Comparison of ENCODE assay signal across 8 cellular contexts in the genomic region with DNA sequence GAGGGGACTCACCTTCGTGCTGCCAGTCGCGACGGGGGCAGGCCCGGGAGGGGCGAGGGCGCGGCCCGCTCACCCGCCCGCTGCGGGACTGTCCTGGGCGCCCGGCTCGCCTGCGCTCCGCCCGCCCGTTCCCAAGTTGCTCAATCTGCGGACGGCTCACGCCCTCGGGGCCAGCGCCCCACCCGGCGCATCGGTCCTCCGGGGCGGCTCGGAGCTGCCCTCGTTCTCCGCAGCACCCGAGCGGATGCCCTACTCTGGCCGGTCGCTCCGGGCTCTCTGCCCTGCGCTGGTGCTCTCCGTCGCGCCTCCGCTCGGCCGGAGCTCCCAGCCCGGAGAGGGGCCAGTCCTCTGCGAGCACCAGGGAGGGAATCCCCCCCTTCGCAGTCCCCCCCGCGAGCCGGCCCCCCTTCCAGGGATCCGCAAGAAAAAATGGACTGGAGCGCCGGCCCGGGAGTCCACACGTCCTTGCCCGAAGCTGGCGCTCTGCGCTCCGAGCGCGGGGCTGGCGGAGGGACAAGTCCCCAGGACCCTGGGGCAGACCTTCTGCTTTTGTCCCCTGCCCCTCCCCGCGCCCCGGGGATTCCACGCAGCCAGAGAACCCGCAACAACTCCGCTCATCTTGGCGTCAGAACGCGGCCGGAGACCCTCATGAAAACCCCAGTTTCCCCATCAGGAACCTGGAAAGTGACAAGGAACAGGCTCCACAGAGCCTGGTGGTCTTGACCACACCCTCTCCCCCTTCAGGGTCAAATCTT. TPM values are rescaled to one million over a fixed set of nuclear protein-coding genes. Genes with fewer than 3 reads are reported as not detected.
DNase-seq lines count a peak whose midpoint lies in the region; TF ChIP-seq lines count a peak whose summit lies in the region.

A gene with protein sequence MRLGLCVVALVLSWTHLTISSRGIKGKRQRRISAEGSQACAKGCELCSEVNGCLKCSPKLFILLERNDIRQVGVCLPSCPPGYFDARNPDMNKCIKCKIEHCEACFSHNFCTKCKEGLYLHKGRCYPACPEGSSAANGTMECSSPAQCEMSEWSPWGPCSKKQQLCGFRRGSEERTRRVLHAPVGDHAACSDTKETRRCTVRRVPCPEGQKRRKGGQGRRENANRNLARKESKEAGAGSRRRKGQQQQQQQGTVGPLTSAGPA (minus strand): TSS at position 339 of the 755 bp plus-strand sequence. CDS start 5,231 bp downstream, outside the sequence.

- peak; percentile 34 for DNase-seq in activated T-cell treated with anti-CD3 and anti-CD28 coated beads, Interleukin-2, amount 50 U/mL, for 24 hours
- no peak for DNase-seq in activated T-cell treated with anti-CD3 and anti-CD28 coated beads, Interleukin-2, amount 50 U/mL, for 1 hour
- DNase-seq in amniotic epithelial cell (ENCODE audit: low read depth) = peak; percentile 11
- DNase-seq in iris pigment epithelial cell (ENCODE audit: low read depth) = peak; percentile 32
- no peak for DNase-seq in tibial nerve (ENCODE audit: low spot score in 2 of 2)
- no peak for DNase-seq in T-helper 2 cell treated with Interferon-gamma antibody and Interleukin-4, amounts not matched to agents 5 μg/mL and 100 μg/mL, for 36 hours (ENCODE audit: low spot score)
- no peak for DNase-seq in activated effector memory CD4-positive, alpha-beta T cell treated with anti-CD3 and anti-CD28 coated beads, Interleukin-2, amount 50 U/mL, for 16 hours
- DNase-seq in stimulated activated CD8-positive, alpha-beta memory T cell treated with anti-CD3 and anti-CD28 coated beads, Interleukin-4, amount 100 ng/mL, for 48 hours = no peak

- peaks cover 0 to 20% (median 6%) of the 10 kb centered on the region in 4 donors for H3K4me1 ChIP-seq in tibial nerve

- H3K9me3 Mint-ChIP-seq in activated T-cell treated with anti-CD3 and anti-CD28 coated beads, Interleukin-2, amount 50 U/mL, for 24 hours = no peaks in the 10 kb centered on the region
- H3K9me3 Mint-ChIP-seq in T-helper 2 cell treated with Interferon-gamma antibody and Interleukin-4, amounts not matched to agents 5 μg/mL and 100 μg/mL, for 36 hours = no peaks in the 10 kb centered on the region

- H3K4me1 Mint-ChIP-seq in activated T-cell treated with anti-CD3 and anti-CD28 coated beads, Interleukin-2, amount 50 U/mL, for 24 hours (ENCODE audit: low read depth) = peaks cover 14% of the 10 kb centered on the region
- no peaks in the 10 kb centered on the region for H3K4me1 Mint-ChIP-seq in T-helper 2 cell treated with Interferon-gamma antibody and Interleukin-4, amounts not matched to agents 5 μg/mL and 100 μg/mL, for 36 hours (ENCODE audit: low read depth)

- TF ChIP-seq EP300 in tibial nerve (IDR thresholded peaks at IDR 0.05) = no peak

- H3K27ac ChIP-seq in tibial nerve = no peak within 1 kb of the TSS

- H3K36me3 ChIP-seq in tibial nerve = no peaks in the 10 kb centered on the region

- H3K27me3 Mint-ChIP-seq in activated T-cell treated with anti-CD3 and anti-CD28 coated beads, Interleukin-2, amount 50 U/mL, for 24 hours = peaks cover 79% of the 10 kb centered on the region
- peaks cover 74% of the 10 kb centered on the region for H3K27me3 Mint-ChIP-seq in T-helper 2 cell treated with Interferon-gamma antibody and Interleukin-4, amounts not matched to agents 5 μg/mL and 100 μg/mL, for 36 hours (ENCODE audit: low read depth)

- peaks cover 0 to 86% of the 10 kb centered on the region in 2 donors for H3K27me3 ChIP-seq in tibial nerve

- H3K36me3 Mint-ChIP-seq in activated T-cell treated with anti-CD3 and anti-CD28 coated beads, Interleukin-2, amount 50 U/mL, for 24 hours (ENCODE audit: low read depth) = no peaks in the 10 kb centered on the region
- no peaks in the 10 kb centered on the region for H3K36me3 Mint-ChIP-seq in T-helper 2 cell treated with Interferon-gamma antibody and Interleukin-4, amounts not matched to agents 5 μg/mL and 100 μg/mL, for 36 hours (ENCODE audit: low read depth)

- no peak for TF ChIP-seq POLR2A in tibial nerve (IDR thresholded peaks at IDR 0.05)

- no peaks in the 10 kb centered on the region for H3K9me3 ChIP-seq in tibial nerve

- no peak within 1 kb of the TSS for H3K4me3 Mint-ChIP-seq in activated T-cell treated with anti-CD3 and anti-CD28 coated beads, Interleukin-2, amount 50 U/mL, for 24 hours
- H3K4me3 Mint-ChIP-seq in T-helper 2 cell treated with Interferon-gamma antibody and Interleukin-4, amounts not matched to agents 5 μg/mL and 100 μg/mL, for 36 hours = no peak within 1 kb of the TSS

- 0 to 3% methylated on average over 11 to 61 of the region's 72 CpGs for WGBS in tibial nerve, 2 donors

- peak within 1 kb of the TSS in 3 of 4 donors; percentile 23 to 43 (median 25) for H3K4me3 ChIP-seq in tibial nerve

- TF ChIP-seq CTCF in tibial nerve (IDR thresholded peaks at IDR 0.05) = no peak

- no peak within 1 kb of the TSS for H3K27ac Mint-ChIP-seq in activated T-cell treated with anti-CD3 and anti-CD28 coated beads, Interleukin-2, amount 50 U/mL, for 24 hours
- H3K27ac Mint-ChIP-seq in T-helper 2 cell treated with Interferon-gamma antibody and Interleukin-4, amounts not matched to agents 5 μg/mL and 100 μg/mL, for 36 hours = no peak within 1 kb of the TSS

RNA-seq across cellular contexts. Expression of the gene that starts here (rescaled TPM):
- total RNA-seq in tibial nerve = under 1 TPM in 2 of 4 donors, not detected in 2; 0.20 to 0.21 TPM

Comparison
In these comparisons a context has a peak if more than half of its experiments do, and no peak if none do; other contexts are left out.
1. DNase-seq: peak in activated T-cell treated with anti-CD3 and anti-CD28 coated beads, Interleukin-2, amount 50 U/mL, for 24 hours (single experiment), amniotic epithelial cell (single experiment) and iris pigment epithelial cell (single experiment); none in activated T-cell treated with anti-CD3 and anti-CD28 coated beads, Interleukin-2, amount 50 U/mL, for 1 hour (single experiment), tibial nerve (0 of 2), T-helper 2 cell treated with Interferon-gamma antibody and Interleukin-4, amounts not matched to agents 5 μg/mL and 100 μg/mL, for 36 hours (single experiment), activated effector memory CD4-positive, alpha-beta T cell treated with anti-CD3 and anti-CD28 coated beads, Interleukin-2, amount 50 U/mL, for 16 hours (single experiment) and stimulated activated CD8-positive, alpha-beta memory T cell treated with anti-CD3 and anti-CD28 coated beads, Interleukin-4, amount 100 ng/mL, for 48 hours (single experiment).